ENCODE assay signal across 8 cellular contexts in genomic region chr3:190696777-190697501, GRCh38.
DNase-seq lines count a peak whose midpoint lies in the region; ATAC-seq, FAIRE-seq and TF ChIP-seq lines count a peak whose summit lies in the region.

No MANE protein-coding gene starts in this region.

- no peaks in the 10 kb centered on the region for H3K27me3 ChIP-seq in tibial nerve
- H3K27me3 ChIP-seq in CD4-positive, alpha-beta T cell (ENCODE audit: control insufficient read depth, insufficient read depth, low read length), result no peaks in the 10 kb centered on the region

- H3K4me1 ChIP-seq in tibial nerve, result peaks cover 0 to 18% (median 0%) of the 10 kb centered on the region in 4 donors

- H3K36me3 ChIP-seq in tibial nerve, result no peaks in the 10 kb centered on the region

- TF ChIP-seq POLR2A in tibial nerve (IDR thresholded peaks at IDR 0.05), result no peak

- peak; percentile 43 for DNase-seq in ACHN
- DNase-seq in GM18507 (ENCODE audit: extremely low spot score, insufficient read length, low read depth), result no peak
- DNase-seq in SK-N-DZ (ENCODE audit: low spot score), result peak; percentile 9
- peak; percentile 25 for DNase-seq in glomerular visceral epithelial cell (ENCODE audit: extremely low spot score)
- no peak for DNase-seq in tibial nerve (ENCODE audit: low spot score in 2 of 2)
- DNase-seq in GM19238 (ENCODE audit: insufficient read length, low spot score), result no peak
- no peak for DNase-seq in CD4-positive, alpha-beta T cell

- peak; percentile 25 to 54 (median 45) for TF ChIP-seq CTCF in tibial nerve (IDR thresholded peaks at IDR 0.05)
- no peak for TF ChIP-seq CTCF in CD4-positive, alpha-beta T cell (IDR thresholded peaks at IDR 0.05)

- in situ Hi-C loops in ACHN (cut with HindIII; ENCODE audit: low pct_ligation_motif_present, low pct_unique_long_range_greater_than_20kb, low sequenced_read_pairs), result no loop called here

- H3K27me3 Mint-ChIP-seq in CD4-positive, alpha-beta T cell, result peaks cover 26% of the 10 kb centered on the region

- intact Hi-C loops in CD4-positive, alpha-beta T cell (cut with DNase I, micrococcal nuclease), result no loop called here

- ATAC-seq in HG03159 (IDR thresholded peaks at IDR 0.05; ENCODE audit: unreplicated experiment), result no peak
- no peak for ATAC-seq in CD4-positive, alpha-beta T cell (ENCODE audit: poor library complexity)

- TF ChIP-seq EP300 in tibial nerve (IDR thresholded peaks at IDR 0.05), result no peak

- no peaks in the 10 kb centered on the region for H3K36me3 Mint-ChIP-seq in CD4-positive, alpha-beta T cell (ENCODE audit: low read depth)

- H3K4me3 ChIP-seq in tibial nerve, result no peak overlapping the region

- no peaks in the 10 kb centered on the region for H3K9me3 Mint-ChIP-seq in CD4-positive, alpha-beta T cell

- CTCF ChIA-PET in CD4-positive, alpha-beta T cell (lab: Charles Lee), result no interaction called here

- no peak overlapping the region for H3K27ac Mint-ChIP-seq in CD4-positive, alpha-beta T cell

- FAIRE-seq in GM18507 (lab: Jason Lieb, UNC), result peak; percentile 63

- POLR2A ChIA-PET in CD4-positive, alpha-beta T cell (lab: Charles Lee), result no interaction called here

- no peaks in the 10 kb centered on the region for H3K4me1 Mint-ChIP-seq in CD4-positive, alpha-beta T cell (ENCODE audit: low read depth)

- no peak overlapping the region for H3K27ac ChIP-seq in tibial nerve
- no peak overlapping the region for H3K27ac ChIP-seq in CD4-positive, alpha-beta T cell (ENCODE audit: low read depth, low read length)

- 34 to 35% methylated on average over 7 of the region's 7 CpGs for WGBS in tibial nerve, 2 donors

- H3K4me3 Mint-ChIP-seq in CD4-positive, alpha-beta T cell, result no peak overlapping the region

- no peaks in the 10 kb centered on the region for H3K9me3 ChIP-seq in tibial nerve
- no peaks in the 10 kb centered on the region for H3K9me3 ChIP-seq in CD4-positive, alpha-beta T cell (ENCODE audit: control insufficient read depth, low read length)

Comparison
In these comparisons a context has a peak if more than half of its experiments do, and no peak if none do; other contexts are left out.
1. DNase-seq: peak in ACHN (single experiment), SK-N-DZ (single experiment) and glomerular visceral epithelial cell (single experiment); none in GM18507 (single experiment), tibial nerve (0 of 2), GM19238 (single experiment) and CD4-positive, alpha-beta T cell (0 of 10).